24 cellular contexts compared by ENCODE assay signal in genomic region chr16:86038923-86039310, GRCh38.
DNase-seq lines count a peak whose midpoint lies in the region; ATAC-seq, FAIRE-seq and TF ChIP-seq lines count a peak whose summit lies in the region.
"Had no signal": no experiment of that assay in that cellular context is flagged by ENCODE, and none has a peak within 500 bp of the region (broad histone marks: within the 10 kb centered on the region; RNA-seq: fewer than 3 reads in every experiment).

No MANE protein-coding gene starts in this region.

- TF ChIP-seq RAD21 in K562 (CRISPR knock-in tag; conservative IDR thresholded peaks at IDR 0.05 in 1 of 2, IDR thresholded peaks at IDR 0.05 in 1 of 2), result no peak

- TF ChIP-seq EP300 in K562 (IDR thresholded peaks at IDR 0.05; ENCODE audit: low read length), result no peak

- peak; percentile 68 for DNase-seq in activated CD8-positive, alpha-beta memory T cell treated with anti-CD3 and anti-CD28 coated beads, Interleukin-2, amount 50 U/mL, for 48 hours
- no peak for DNase-seq in activated CD8-positive, alpha-beta memory T cell treated with anti-CD3 and anti-CD28 coated beads, Interleukin-2, amount 50 U/mL, for 4 hours
- peak; percentile 43 for DNase-seq in NB4 (ENCODE audit: low read depth)
- DNase-seq in K562 (ENCODE audit: extremely low read depth in 1 of 4, low spot score in 3 of 4), result no peak
- DNase-seq in stimulated activated CD8-positive, alpha-beta memory T cell treated with anti-CD3 and anti-CD28 coated beads, Interleukin-15, amount 100 ng/mL, for 48 hours (ENCODE audit: low read depth in 2 of 2), result peak; percentile 9 to 34
- DNase-seq in NCI-H1092 (lab: John Stamatoyannopoulos, UW), result no peak
- DNase-seq: activated T-cell treated with anti-CD3 and anti-CD28 coated beads, Interleukin-2, amount 50 U/mL, for 4 hours; BE2C; glutamatergic neuron; HCEC 1CT; left ventricle myocardium inferior; NCI-H1417 treated with DMSO at 0.1 percent for 48 hours; NCI-H524 treated with DMSO at 0.1 percent for 48 hours; RPMI8226; stimulated activated CD4-positive, alpha-beta T cell treated with anti-CD3 and anti-CD28 coated beads, Interleukin-4, amount 100 ng/mL, for 24 hours had no signal

- CTCF ChIA-PET in K562 (lab: Yijun Ruan, JAX; ENCODE audit: low intra/inter-chr PET ratio), result no interaction called here

- no peak for FAIRE-seq in K562 (lab: Jason Lieb, UNC)
- FAIRE-seq: A549, D721Med, GM18507 had no signal

- H3K27me3 ChIP-seq in K562 (ENCODE audit: control insufficient read depth in 2 of 2, insufficient read depth in 2 of 2, low read length in 2 of 2), result peaks cover 31 to 67% of the 10 kb centered on the region in 2 experiments; a peak in 4 of 5 replicates
- H3K27me3 ChIP-seq: BE2C, colonic mucosa had no signal

- BruUV-seq in K562 (replicated peaks; lab: Mats Ljungman, UMichigan), result no TSS peak

- H3K9me3 ChIP-seq in K562 (replicated peaks; ENCODE audit: control insufficient read depth, insufficient read depth, low read depth, low read length), result no peaks in the 10 kb centered on the region
- H3K9me3 ChIP-seq: A549, BE2C, colonic mucosa, left ventricle myocardium inferior, neutrophil had no signal

- H3K9ac ChIP-seq in K562 (ENCODE audit: insufficient read depth in 1 of 2, low read depth in 2 of 2, low read length in 2 of 2), result no peak overlapping the region

- peaks cover 12% of the 10 kb centered on the region; the same call in 1 of the 2 replicates for H4K20me1 ChIP-seq in K562 (replicated peaks; ENCODE audit: control insufficient read depth, insufficient read depth, low read length)

- no peak for TF ChIP-seq CTCF in NB4 (IDR thresholded peaks at IDR 0.05; ENCODE audit: low read depth, low read length)
- TF ChIP-seq CTCF in K562 (IDR thresholded peaks at IDR 0.05 in 2 of 3, conservative IDR thresholded peaks at IDR 0.05 in 1 of 3; ENCODE audit: insufficient read depth in 2 of 3, low read depth in 1 of 3, low read length in 3 of 3), result no peak

- ATAC-seq in K562, result no peak
- no peak for ATAC-seq in HG03039 (IDR thresholded peaks at IDR 0.05; ENCODE audit: unreplicated experiment)
- ATAC-seq in esophagus mucosa, result no peak
- ATAC-seq: A549, SK-N-SH treated with all-trans-retinoic acid at 6 μM for 48 hours had no signal

- H3K4me3 ChIP-seq in NB4 (ENCODE audit: low read depth, low read length), result no peak overlapping the region
- H3K4me3 ChIP-seq in K562, result no peak overlapping the region
- H3K4me3 ChIP-seq: A549, colonic mucosa, left ventricle myocardium inferior, smooth muscle cell had no signal

- H3K4me1 ChIP-seq in K562 (replicated peaks in 1 of 2; ENCODE audit: control insufficient read depth in 2 of 2, insufficient read depth in 2 of 2, low read length in 2 of 2), result no peaks in the 10 kb centered on the region; a peak in 1 of 5 replicates
- H3K4me1 ChIP-seq: A549, colonic mucosa, left ventricle myocardium inferior had no signal

- H3K4me2 ChIP-seq in K562 (ENCODE audit: insufficient read depth, low read length), result no peak overlapping the region
- H3K4me2 ChIP-seq: A549, smooth muscle cell had no signal

- no peaks in the 10 kb centered on the region for H3K9me1 ChIP-seq in K562 (ENCODE audit: control insufficient read depth, insufficient read depth, low read length)

- WGBS in K562 (ENCODE audit: insufficient coverage, low coverage, missing lambda C conversion rate), result under 1% methylated on average over 11 of the region's 13 CpGs

- intact Hi-C loops in K562 (cut with micrococcal nuclease), result no loop called here

- H2AFZ ChIP-seq in K562 (ENCODE audit: low read depth, low read length), result no peak overlapping the region

- no peaks in the 10 kb centered on the region for H3K79me2 ChIP-seq in K562 (ENCODE audit: control insufficient read depth, insufficient read depth, low read length)

- no peaks in the 10 kb centered on the region for H3K36me3 ChIP-seq in K562 (ENCODE audit: control insufficient read depth, insufficient read depth, low read length)
- H3K36me3 ChIP-seq: BE2C, colonic mucosa, left ventricle myocardium inferior, neutrophil had no signal

- H3K27ac ChIP-seq in K562 (ENCODE audit: extremely low read depth, low read depth, low read length), result no peak overlapping the region
- H3K27ac ChIP-seq: A549, colonic mucosa, left ventricle myocardium inferior, neutrophil had no signal

- in situ Hi-C loops in K562 (cut with MboI), result no loop called here

- TF ChIP-seq POLR2A in NB4 (IDR thresholded peaks at IDR 0.05; ENCODE audit: extremely low read depth, insufficient read length) (no peak), K562 (conservative IDR thresholded peaks at IDR 0.05) (no peak)

- POLR2A ChIA-PET in K562 (lab: Yijun Ruan, JAX), result interaction anchor here (0.7 kb wide), 2 partner anchors 23 to 467 kb away, joined by 3 read pairs; no protein-coding TSS in a partner anchor

TF ChIP-seq in K562, 482 proteins besides CTCF, POLR2A, EP300 and RAD21:
- TF ChIP-seq, protein P1, sequence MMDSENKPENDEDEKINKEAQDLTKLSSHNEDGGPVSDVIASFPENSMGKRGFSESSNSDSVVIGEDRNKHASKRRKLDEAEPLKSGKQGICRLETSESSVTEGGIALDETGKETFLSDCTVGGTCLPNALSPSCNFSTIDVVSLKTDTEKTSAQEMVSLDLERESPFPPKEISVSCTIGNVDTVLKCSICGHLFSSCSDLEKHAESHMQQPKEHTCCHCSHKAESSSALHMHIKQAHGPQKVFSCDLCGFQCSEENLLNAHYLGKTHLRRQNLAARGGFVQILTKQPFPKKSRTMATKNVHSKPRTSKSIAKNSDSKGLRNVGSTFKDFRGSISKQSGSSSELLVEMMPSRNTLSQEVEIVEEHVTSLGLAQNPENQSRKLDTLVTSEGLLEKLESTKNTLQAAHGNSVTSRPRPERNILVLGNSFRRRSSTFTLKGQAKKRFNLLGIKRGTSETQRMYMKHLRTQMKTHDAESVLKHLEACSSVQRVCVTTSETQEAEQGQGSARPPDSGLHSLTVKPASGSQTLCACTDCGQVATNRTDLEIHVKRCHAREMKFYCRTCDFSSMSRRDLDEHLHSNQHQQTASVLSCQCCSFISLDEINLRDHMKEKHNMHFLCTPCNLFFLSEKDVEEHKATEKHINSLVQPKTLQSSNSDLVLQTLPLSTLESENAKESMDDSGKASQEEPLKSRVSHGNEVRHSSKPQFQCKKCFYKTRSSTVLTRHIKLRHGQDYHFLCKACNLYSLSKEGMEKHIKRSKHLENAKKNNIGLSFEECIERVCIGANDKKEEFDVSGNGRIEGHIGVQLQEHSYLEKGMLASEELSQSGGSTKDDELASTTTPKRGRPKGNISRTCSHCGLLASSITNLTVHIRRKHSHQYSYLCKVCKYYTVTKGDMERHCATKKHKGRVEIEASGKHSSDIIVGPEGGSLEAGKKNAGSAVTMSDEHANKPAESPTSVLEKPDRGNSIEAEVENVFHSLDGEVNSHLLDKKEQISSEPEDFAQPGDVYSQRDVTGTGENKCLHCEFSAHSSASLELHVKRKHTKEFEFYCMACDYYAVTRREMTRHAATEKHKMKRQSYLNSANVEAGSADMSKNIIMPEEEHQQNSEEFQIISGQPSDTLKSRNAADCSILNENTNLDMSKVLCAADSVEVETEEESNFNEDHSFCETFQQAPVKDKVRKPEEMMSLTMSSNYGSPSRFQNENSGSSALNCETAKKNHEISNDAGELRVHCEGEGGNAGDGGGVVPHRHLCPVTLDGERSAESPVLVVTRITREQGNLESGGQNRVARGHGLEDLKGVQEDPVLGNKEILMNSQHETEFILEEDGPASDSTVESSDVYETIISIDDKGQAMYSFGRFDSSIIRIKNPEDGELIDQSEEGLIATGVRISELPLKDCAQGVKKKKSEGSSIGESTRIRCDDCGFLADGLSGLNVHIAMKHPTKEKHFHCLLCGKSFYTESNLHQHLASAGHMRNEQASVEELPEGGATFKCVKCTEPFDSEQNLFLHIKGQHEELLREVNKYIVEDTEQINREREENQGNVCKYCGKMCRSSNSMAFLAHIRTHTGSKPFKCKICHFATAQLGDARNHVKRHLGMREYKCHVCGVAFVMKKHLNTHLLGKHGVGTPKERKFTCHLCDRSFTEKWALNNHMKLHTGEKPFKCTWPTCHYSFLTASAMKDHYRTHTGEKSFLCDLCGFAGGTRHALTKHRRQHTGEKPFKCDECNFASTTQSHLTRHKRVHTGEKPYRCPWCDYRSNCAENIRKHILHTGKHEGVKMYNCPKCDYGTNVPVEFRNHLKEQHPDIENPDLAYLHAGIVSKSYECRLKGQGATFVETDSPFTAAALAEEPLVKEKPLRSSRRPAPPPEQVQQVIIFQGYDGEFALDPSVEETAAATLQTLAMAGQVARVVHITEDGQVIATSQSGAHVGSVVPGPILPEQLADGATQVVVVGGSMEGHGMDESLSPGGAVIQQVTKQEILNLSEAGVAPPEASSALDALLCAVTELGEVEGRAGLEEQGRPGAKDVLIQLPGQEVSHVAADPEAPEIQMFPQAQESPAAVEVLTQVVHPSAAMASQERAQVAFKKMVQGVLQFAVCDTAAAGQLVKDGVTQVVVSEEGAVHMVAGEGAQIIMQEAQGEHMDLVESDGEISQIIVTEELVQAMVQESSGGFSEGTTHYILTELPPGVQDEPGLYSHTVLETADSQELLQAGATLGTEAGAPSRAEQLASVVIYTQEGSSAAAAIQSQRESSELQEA (IDR thresholded peaks at IDR 0.05; ENCODE audit: low read depth), result no peak
- TF ChIP-seq CREM (IDR thresholded peaks at IDR 0.05; ENCODE audit: low read depth), result 0 out of 2 replicates have a peak, but pooled peaks have one; percentile 20

Comparison
In these comparisons a context has a peak if more than half of its experiments do, and no peak if none do; other contexts are left out.
1. DNase-seq: peak in activated CD8-positive, alpha-beta memory T cell treated with anti-CD3 and anti-CD28 coated beads, Interleukin-2, amount 50 U/mL, for 48 hours (single experiment), NB4 (single experiment) and stimulated activated CD8-positive, alpha-beta memory T cell treated with anti-CD3 and anti-CD28 coated beads, Interleukin-15, amount 100 ng/mL, for 48 hours (2 of 2); none in activated CD8-positive, alpha-beta memory T cell treated with anti-CD3 and anti-CD28 coated beads, Interleukin-2, amount 50 U/mL, for 4 hours (single experiment), K562 (0 of 4) and NCI-H1092 (single experiment).